In the genomic region with DNA sequence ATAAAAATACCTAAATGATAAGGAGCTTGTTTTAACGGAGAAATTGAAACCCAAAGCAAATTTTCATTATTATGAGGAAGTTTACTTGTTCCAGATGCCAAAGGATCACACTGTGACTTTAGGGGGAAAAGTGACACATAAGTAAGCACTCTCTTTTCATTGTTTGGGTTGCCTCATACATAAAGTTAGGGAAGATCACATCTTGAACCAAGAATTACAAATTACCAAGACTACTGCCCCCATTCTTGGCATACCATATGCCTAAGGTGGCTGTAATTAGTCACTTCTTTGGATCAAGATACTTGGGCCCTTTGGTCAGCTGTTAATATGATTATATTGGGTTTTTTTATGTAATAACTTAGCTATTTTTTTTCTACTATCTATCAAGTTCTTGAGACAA, we compare ENCODE assay signal across 23 cellular contexts.
A peak's percentile ranks its signal among the peaks of the same experiment; 100 is the strongest.
DNase-seq lines count a peak whose midpoint lies in the region; ATAC-seq, FAIRE-seq and TF ChIP-seq lines count a peak whose summit lies in the region.
"Had no signal": no experiment of that assay in that cellular context is flagged by ENCODE, and none has a peak within 500 bp of the region (broad histone marks: within the 10 kb centered on the region; RNA-seq: fewer than 3 reads in every experiment).

No MANE protein-coding gene starts in this region.

- in situ Hi-C loops in astrocyte of the spinal cord (cut with HindIII; ENCODE audit: low sequenced_read_pairs), result no loop called here

- no peak for TF ChIP-seq CTCF in AG09319 (IDR thresholded peaks at IDR 0.05; ENCODE audit: low read depth, low read length)
- no peak for TF ChIP-seq CTCF in HFFc6 (IDR thresholded peaks at IDR 0.05)
- no peak for TF ChIP-seq CTCF in astrocyte of the spinal cord (IDR thresholded peaks at IDR 0.05; ENCODE audit: low read depth, low read length)
- TF ChIP-seq CTCF in keratinocyte (optimal IDR thresholded peaks at IDR 0.05 in 1 of 3, IDR thresholded peaks at IDR 0.05 in 1 of 3, conservative IDR thresholded peaks at IDR 0.05 in 1 of 3; ENCODE audit: extremely low read depth in 1 of 3, insufficient read depth in 2 of 3, low read length in 3 of 3), result no peak
- TF ChIP-seq CTCF in CD4-positive, alpha-beta T cell (IDR thresholded peaks at IDR 0.05), result no peak
- TF ChIP-seq CTCF in MCF 10A (IDR thresholded peaks at IDR 0.05; ENCODE audit: unreplicated experiment), result no peak

- no peaks in the 10 kb centered on the region for H3K79me2 ChIP-seq in keratinocyte (ENCODE audit: control insufficient read depth, insufficient read depth, low read length)

- dilution Hi-C loops in keratinocyte (cut with MboI; ENCODE audit: extremely low pct_ligation_motif_present, low sequenced_read_pairs), result no loop called here

- BruUV-seq in MCF 10A (replicated peaks; lab: Mats Ljungman, UMichigan), result no TSS peak

- H3K9me3 Mint-ChIP-seq in HFFc6 (no peaks in the 10 kb centered on the region), MCF 10A (ENCODE audit: unreplicated experiment) (no peaks in the 10 kb centered on the region)
- peaks cover 5% of the 10 kb centered on the region for H3K9me3 Mint-ChIP-seq in CD4-positive, alpha-beta T cell
- H3K9me3 Mint-ChIP-seq: mesothelial cell of epicardium, nephron had no signal

- H3K9me3 ChIP-seq in keratinocyte (ENCODE audit: control insufficient read depth, low read depth, low read length), result no peaks in the 10 kb centered on the region
- H3K9me3 ChIP-seq in CD4-positive, alpha-beta T cell (ENCODE audit: control insufficient read depth, low read length), result no peaks in the 10 kb centered on the region
- H3K9me3 ChIP-seq: gastroesophageal sphincter, thyroid gland had no signal

- DNase-seq in AG09319 (ENCODE audit: extremely low read depth, low read depth) (peak; percentile 14), HFFc6 (peak; percentile 45), astrocyte of the spinal cord (ENCODE audit: low read depth, low spot score) (peak; percentile 7), keratinocyte (ENCODE audit: low read depth, low spot score) (no peak), dedifferentiated amniotic fluid mesenchymal stem cell (ENCODE audit: extremely low spot score) (no peak), MCF 10A (ENCODE audit: unreplicated experiment) (no peak)
- DNase-seq in CD4-positive, alpha-beta T cell, result no peak
- DNase-seq in activated T-cell treated with anti-CD3 and anti-CD28 coated beads, Interleukin-2, amount 50 U/mL, for 48 hours, result no peak
- DNase-seq: activated CD4-positive, alpha-beta T cell treated with anti-CD3 and anti-CD28 coated beads for 4 hours; left colon; NCI-H1694; SHP77 treated with DMSO at 0.1 percent for 48 hours; stimulated activated naive CD8-positive, alpha-beta T cell treated with anti-CD3 and anti-CD28 coated beads, Interleukin-15, Interleukin-2, amounts not matched to agents 100 U/mL and 50 U/mL, for 24 hours; T-helper 1 cell; thyroid gland had no signal

- POLR2A ChIA-PET in CD4-positive, alpha-beta T cell (lab: Charles Lee), result no interaction called here
- POLR2A ChIA-PET in MCF 10A (lab: Yijun Ruan, JAX), result no interaction called here

- CTCF ChIA-PET in CD4-positive, alpha-beta T cell (lab: Charles Lee), result no interaction called here
- CTCF ChIA-PET in MCF 10A (lab: Yijun Ruan, JAX), result interaction anchor here (0.6 to 0.7 kb wide), 2 partner anchors 524 to 951 kb away, joined by 3 read pairs; no protein-coding TSS in a partner anchor

- H3K4me2 ChIP-seq in keratinocyte (ENCODE audit: control insufficient read depth, extremely low read depth, insufficient read depth, low read depth, low read length), result no peak overlapping the region

- H3K9ac ChIP-seq in keratinocyte (ENCODE audit: control insufficient read depth, extremely low read depth, insufficient read depth, low read length), result no peak overlapping the region

- ATAC-seq in CD4-positive, alpha-beta T cell (ENCODE audit: poor library complexity), result no peak
- ATAC-seq: activated naive CD4-positive, alpha-beta T cell treated with anti-CD3 and anti-CD28 coated beads, Interleukin-2, amount 50 U/mL, for 72 hours; gastroesophageal sphincter; left colon; stimulated activated naive CD8-positive, alpha-beta T cell treated with anti-CD3 and anti-CD28 coated beads, Interleukin-15, Interleukin-2, amounts not matched to agents 100 U/mL and 50 U/mL, for 24 hours had no signal

- peaks cover 11% of the 10 kb centered on the region for H3K4me1 ChIP-seq in keratinocyte (ENCODE audit: control insufficient read depth, extremely low read depth, insufficient read depth, low read length)
- H3K4me1 ChIP-seq: thyroid gland had no signal

- H4K20me1 ChIP-seq in keratinocyte (ENCODE audit: control insufficient read depth, extremely low read depth, insufficient read depth, low read length), result no peaks in the 10 kb centered on the region

- no peaks in the 10 kb centered on the region for H3K36me3 ChIP-seq in keratinocyte (ENCODE audit: control insufficient read depth in 2 of 2, extremely low read depth in 1 of 2, insufficient read depth in 2 of 2, low read length in 2 of 2)
- H3K36me3 ChIP-seq: gastroesophageal sphincter, thyroid gland had no signal

- intact Hi-C loops in CD4-positive, alpha-beta T cell (cut with DNase I, micrococcal nuclease), result no loop called here
- intact Hi-C loops in MCF 10A (cut with micrococcal nuclease), result no loop called here

- H3K27me3 ChIP-seq in keratinocyte (ENCODE audit: control insufficient read depth, extremely low read depth, insufficient read depth, low read length), result no peaks in the 10 kb centered on the region
- no peaks in the 10 kb centered on the region for H3K27me3 ChIP-seq in CD4-positive, alpha-beta T cell (ENCODE audit: control insufficient read depth, insufficient read depth, low read length)
- H3K27me3 ChIP-seq: gastroesophageal sphincter, thyroid gland had no signal

- H3K4me1 Mint-ChIP-seq in HFFc6 (ENCODE audit: low read depth), result peaks cover 40% of the 10 kb centered on the region
- H3K4me1 Mint-ChIP-seq in CD4-positive, alpha-beta T cell (ENCODE audit: low read depth), result no peaks in the 10 kb centered on the region
- H3K4me1 Mint-ChIP-seq in MCF 10A (ENCODE audit: insufficient read depth, unreplicated experiment), result peaks cover 36% of the 10 kb centered on the region

- H2AFZ ChIP-seq in keratinocyte (ENCODE audit: control insufficient read depth, low read length), result no peak overlapping the region

- H3K4me3 Mint-ChIP-seq in HFFc6 (peak overlapping the region; percentile 47), MCF 10A (ENCODE audit: unreplicated experiment) (no peak overlapping the region)
- no peak overlapping the region for H3K4me3 Mint-ChIP-seq in CD4-positive, alpha-beta T cell
- H3K4me3 Mint-ChIP-seq: mesothelial cell of epicardium, nephron had no signal

- FAIRE-seq in keratinocyte (lab: Jason Lieb, UNC), result peak; percentile 20
- FAIRE-seq: colon, endometrium had no signal

- no peaks in the 10 kb centered on the region for H3K27me3 Mint-ChIP-seq in HFFc6 (ENCODE audit: insufficient read depth)
- H3K27me3 Mint-ChIP-seq in CD4-positive, alpha-beta T cell, result no peaks in the 10 kb centered on the region
- H3K27me3 Mint-ChIP-seq in MCF 10A (ENCODE audit: insufficient read depth, unreplicated experiment), result no peaks in the 10 kb centered on the region
- H3K27me3 Mint-ChIP-seq: progenitor cell of endocrine pancreas had no signal

- no peaks in the 10 kb centered on the region for H3K9me1 ChIP-seq in keratinocyte (ENCODE audit: control insufficient read depth, extremely low read depth, insufficient read depth, low read length)

- H3K27ac Mint-ChIP-seq in HFFc6, result peak overlapping the region; percentile 7; the same call in 1 of the 2 replicates
- no peak overlapping the region for H3K27ac Mint-ChIP-seq in CD4-positive, alpha-beta T cell
- no peak overlapping the region for H3K27ac Mint-ChIP-seq in MCF 10A (ENCODE audit: low read depth, unreplicated experiment)
- H3K27ac Mint-ChIP-seq: activated naive CD4-positive, alpha-beta T cell treated with anti-CD3 and anti-CD28 coated beads, Interleukin-2, amount 50 U/mL, for 72 hours; mesothelial cell of epicardium; nephron; progenitor cell of endocrine pancreas had no signal

- H3K36me3 Mint-ChIP-seq in HFFc6 (ENCODE audit: low read depth) (no peaks in the 10 kb centered on the region), MCF 10A (ENCODE audit: insufficient read depth, unreplicated experiment) (no peaks in the 10 kb centered on the region)
- H3K36me3 Mint-ChIP-seq in CD4-positive, alpha-beta T cell (ENCODE audit: low read depth), result no peaks in the 10 kb centered on the region
- H3K36me3 Mint-ChIP-seq: activated naive CD4-positive, alpha-beta T cell treated with anti-CD3 and anti-CD28 coated beads, Interleukin-2, amount 50 U/mL, for 72 hours; mesothelial cell of epicardium had no signal

- H3K4me3 ChIP-seq in astrocyte of the spinal cord (ENCODE audit: low read depth, low read length) (no peak overlapping the region), keratinocyte (ENCODE audit: control insufficient read depth in 2 of 3, extremely low read depth in 1 of 3, insufficient read depth in 2 of 3, low read depth in 1 of 3, low read length in 3 of 3) (no peak overlapping the region)
- H3K4me3 ChIP-seq: gastroesophageal sphincter, skin epidermis, thyroid gland had no signal

- H3K27ac ChIP-seq in keratinocyte (ENCODE audit: control insufficient read depth, insufficient read depth, low read length), result no peak overlapping the region
- H3K27ac ChIP-seq in CD4-positive, alpha-beta T cell (ENCODE audit: low read depth, low read length), result no peak overlapping the region
- H3K27ac ChIP-seq: gastroesophageal sphincter, thyroid gland had no signal

Comparison
In these comparisons a context has a peak if more than half of its experiments do, and no peak if none do; other contexts are left out.
1. DNase-seq: peak in AG09319 (single experiment), HFFc6 (single experiment) and astrocyte of the spinal cord (single experiment); none in keratinocyte (single experiment), CD4-positive, alpha-beta T cell (0 of 10), dedifferentiated amniotic fluid mesenchymal stem cell (single experiment), MCF 10A (single experiment) and activated T-cell treated with anti-CD3 and anti-CD28 coated beads, Interleukin-2, amount 50 U/mL, for 48 hours (0 of 2).